In the genomic region with DNA sequence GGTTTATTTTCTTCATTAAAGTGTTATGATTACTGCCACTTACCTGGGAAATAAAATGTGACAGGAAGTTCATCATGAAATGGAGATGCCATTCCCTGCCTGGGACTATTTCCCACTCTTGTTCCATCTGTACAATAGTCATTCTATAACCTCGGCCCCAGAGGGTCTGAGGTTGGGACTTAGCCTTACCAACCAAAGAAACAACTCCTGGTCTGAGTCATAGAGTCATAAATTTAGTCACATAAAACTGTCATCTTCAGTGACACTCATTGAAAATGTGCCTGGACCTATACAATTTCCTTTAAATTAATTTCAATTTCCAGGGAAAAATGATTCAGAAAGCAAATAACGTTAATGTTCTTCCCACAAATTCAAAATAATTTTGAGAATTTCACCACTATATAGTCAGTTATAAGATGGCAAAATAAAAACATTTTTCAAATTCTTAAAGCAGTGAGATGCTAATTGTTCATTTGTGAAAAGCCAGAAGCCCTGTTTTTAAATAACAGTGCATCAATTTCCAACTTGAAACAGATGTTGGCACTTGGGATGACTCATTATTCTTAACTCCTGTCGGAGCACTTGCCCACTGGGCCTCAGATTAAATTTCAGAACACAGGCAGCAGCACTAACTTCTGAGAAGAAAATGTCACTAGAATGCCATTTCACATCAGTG, we compare ENCODE assay signal across 8 cellular contexts.
DNase-seq lines count a peak whose midpoint lies in the region; ATAC-seq and TF ChIP-seq lines count a peak whose summit lies in the region.

No MANE protein-coding gene starts in this region.

- peaks cover 80% of the 10 kb centered on the region for H3K4me1 Mint-ChIP-seq in HFFc6 (ENCODE audit: low read depth)
- no peaks in the 10 kb centered on the region for H3K4me1 Mint-ChIP-seq in effector memory CD8-positive, alpha-beta T cell (ENCODE audit: low read depth in 2 of 2)
- H3K4me1 Mint-ChIP-seq in T-helper 17 cell: peaks cover 8% of the 10 kb centered on the region

- H3K27ac ChIP-seq in mesendoderm (ENCODE audit: low read depth, low read length): no peak overlapping the region
- H3K27ac ChIP-seq in heart left ventricle: no peak overlapping the region

- H3K56ac ChIP-seq in mesendoderm (ENCODE audit: low read length): no peak overlapping the region

- H3K9ac ChIP-seq in mesendoderm (ENCODE audit: low read length): no peak overlapping the region

- no peak for TF ChIP-seq POLR2A in heart left ventricle (IDR thresholded peaks at IDR 0.05)

- peak overlapping the region; percentile 86 for H3K27ac Mint-ChIP-seq in HFFc6
- H3K27ac Mint-ChIP-seq in effector memory CD8-positive, alpha-beta T cell: no peak overlapping the region
- no peak overlapping the region for H3K27ac Mint-ChIP-seq in T-helper 17 cell

- H2AK5ac ChIP-seq in mesendoderm (ENCODE audit: low read length): no peak overlapping the region

- no peak overlapping the region for H2BK120ac ChIP-seq in mesendoderm (ENCODE audit: low read depth, low read length)

- no peak overlapping the region for H2BK5ac ChIP-seq in mesendoderm (ENCODE audit: low read length)

- no peaks in the 10 kb centered on the region for H3K27me3 ChIP-seq in mesendoderm (ENCODE audit: insufficient read depth, low read length, poor library complexity)
- no peaks in the 10 kb centered on the region for H3K27me3 ChIP-seq in heart left ventricle

- ATAC-seq in GM18907 (IDR thresholded peaks at IDR 0.05; ENCODE audit: unreplicated experiment) (peak; percentile 91), omental fat pad (ENCODE audit: low FRiP score) (no peak), heart left ventricle (no peak), T-helper 17 cell (no peak)
- no peak for ATAC-seq in effector memory CD8-positive, alpha-beta T cell (replicated peaks)

- H4K8ac ChIP-seq in mesendoderm (ENCODE audit: low read depth, low read length): no peak overlapping the region

- no peak overlapping the region for H4K5ac ChIP-seq in mesendoderm (ENCODE audit: low read length)

- no peak overlapping the region for H3K18ac ChIP-seq in mesendoderm (ENCODE audit: low read length)

- H3K9me3 Mint-ChIP-seq in HFFc6: peaks cover 11% of the 10 kb centered on the region
- H3K9me3 Mint-ChIP-seq in effector memory CD8-positive, alpha-beta T cell: no peaks in the 10 kb centered on the region

- H3K4me3 Mint-ChIP-seq in HFFc6 (peak overlapping the region; percentile 77), T-helper 17 cell (no peak overlapping the region)
- no peak overlapping the region for H3K4me3 Mint-ChIP-seq in effector memory CD8-positive, alpha-beta T cell

- H3K79me1 ChIP-seq in mesendoderm (ENCODE audit: low read length): no peaks in the 10 kb centered on the region

- H3K36me3 ChIP-seq in mesendoderm (ENCODE audit: control insufficient read depth, insufficient read depth, low read length) (no peaks in the 10 kb centered on the region), heart left ventricle (no peaks in the 10 kb centered on the region)

- H3K4ac ChIP-seq in mesendoderm (ENCODE audit: low read depth, low read length): no peak overlapping the region

- H2BK15ac ChIP-seq in mesendoderm (replicated peaks; ENCODE audit: low read depth): no peak overlapping the region

- TF ChIP-seq CTCF in HFFc6 (IDR thresholded peaks at IDR 0.05) (no peak), omental fat pad (IDR thresholded peaks at IDR 0.05) (no peak), heart left ventricle (IDR thresholded peaks at IDR 0.05) (no peak)

- no peak overlapping the region for H3K4me2 ChIP-seq in mesendoderm (ENCODE audit: low read length)

- peaks cover 0 to 17% (median 0%) of the 10 kb centered on the region in 12 donors for H3K9me3 ChIP-seq in heart left ventricle
- no peaks in the 10 kb centered on the region for H3K9me3 ChIP-seq in T-helper 17 cell (ENCODE audit: control insufficient read depth, low read length, poor library complexity, severe bottlenecking)

- no CpG with 5 or more reads among the region's 3 CpGs for WGBS in mesendoderm (ENCODE audit: extremely low coverage, insufficient coverage, low lambda C conversion rate)
- 55 to 79% (median 72%) methylated on average over 3 of the region's 3 CpGs for WGBS in heart left ventricle, 4 donors

- no peaks in the 10 kb centered on the region for H3K27me3 Mint-ChIP-seq in HFFc6 (ENCODE audit: insufficient read depth)
- no peaks in the 10 kb centered on the region for H3K27me3 Mint-ChIP-seq in effector memory CD8-positive, alpha-beta T cell
- peaks cover 4% of the 10 kb centered on the region for H3K27me3 Mint-ChIP-seq in T-helper 17 cell

- H3K36me3 Mint-ChIP-seq in HFFc6 (ENCODE audit: low read depth) (peaks cover 16% of the 10 kb centered on the region), T-helper 17 cell (ENCODE audit: low read depth) (no peaks in the 10 kb centered on the region)
- H3K36me3 Mint-ChIP-seq in effector memory CD8-positive, alpha-beta T cell (ENCODE audit: insufficient read depth): no peaks in the 10 kb centered on the region

- H3K4me1 ChIP-seq in mesendoderm (ENCODE audit: control insufficient read depth, low read depth, low read length) (no peaks in the 10 kb centered on the region), heart left ventricle (no peaks in the 10 kb centered on the region)

- no peak overlapping the region for H3K23ac ChIP-seq in mesendoderm (ENCODE audit: low read length)

- no peak overlapping the region for H3K4me3 ChIP-seq in mesendoderm (ENCODE audit: low read length)
- no peak overlapping the region for H3K4me3 ChIP-seq in heart left ventricle

- H3K79me2 ChIP-seq in mesendoderm (ENCODE audit: control insufficient read depth, insufficient read depth, low read length): no peaks in the 10 kb centered on the region

- DNase-seq in HFFc6: peak; percentile 87
- DNase-seq in NCI-H69 (lab: John Stamatoyannopoulos, UW): peak; percentile 10
- peak; percentile 6 for DNase-seq in mesendoderm
- no peak for DNase-seq in omental fat pad (ENCODE audit: low spot score)
- no peak for DNase-seq in effector memory CD8-positive, alpha-beta T cell
- DNase-seq in heart left ventricle: no peak
- DNase-seq in T-helper 17 cell: no peak

- intact Hi-C loops in heart left ventricle (cut with DNase I): no loop called here

Comparison
In these comparisons a context has a peak if more than half of its experiments do, and no peak if none do; other contexts are left out.
1. DNase-seq: peak in HFFc6 (single experiment), NCI-H69 (single experiment) and mesendoderm (single experiment); none in omental fat pad (single experiment), effector memory CD8-positive, alpha-beta T cell (0 of 3), heart left ventricle (0 of 5) and T-helper 17 cell (0 of 3).